In the genomic region with DNA sequence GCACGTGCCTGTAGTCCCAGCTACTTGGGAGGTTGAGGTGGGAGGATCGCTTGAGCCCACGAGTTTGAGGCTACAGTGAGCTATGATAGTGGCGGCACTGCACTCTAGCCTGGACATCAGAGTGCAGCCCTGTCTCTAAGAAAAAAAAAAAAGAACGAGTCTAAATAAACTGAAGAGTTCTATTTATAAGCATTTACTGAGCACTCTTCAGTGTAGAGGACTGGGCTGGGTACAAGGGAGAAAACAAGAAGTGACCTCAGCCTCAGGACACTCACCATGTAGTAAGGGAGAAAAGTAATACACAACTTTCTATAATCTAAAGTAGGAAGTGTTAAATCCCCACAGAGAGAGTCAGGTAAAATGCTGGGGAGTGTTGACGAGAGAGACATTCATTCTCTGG, we compare ENCODE assay signal across 1 cellular context.
TF ChIP-seq lines count a peak whose summit lies in the region.

No MANE protein-coding gene starts in this region.

TF ChIP-seq in K562, 482 proteins besides CTCF, POLR2A, EP300 and RAD21:
- TF ChIP-seq, protein P1, sequence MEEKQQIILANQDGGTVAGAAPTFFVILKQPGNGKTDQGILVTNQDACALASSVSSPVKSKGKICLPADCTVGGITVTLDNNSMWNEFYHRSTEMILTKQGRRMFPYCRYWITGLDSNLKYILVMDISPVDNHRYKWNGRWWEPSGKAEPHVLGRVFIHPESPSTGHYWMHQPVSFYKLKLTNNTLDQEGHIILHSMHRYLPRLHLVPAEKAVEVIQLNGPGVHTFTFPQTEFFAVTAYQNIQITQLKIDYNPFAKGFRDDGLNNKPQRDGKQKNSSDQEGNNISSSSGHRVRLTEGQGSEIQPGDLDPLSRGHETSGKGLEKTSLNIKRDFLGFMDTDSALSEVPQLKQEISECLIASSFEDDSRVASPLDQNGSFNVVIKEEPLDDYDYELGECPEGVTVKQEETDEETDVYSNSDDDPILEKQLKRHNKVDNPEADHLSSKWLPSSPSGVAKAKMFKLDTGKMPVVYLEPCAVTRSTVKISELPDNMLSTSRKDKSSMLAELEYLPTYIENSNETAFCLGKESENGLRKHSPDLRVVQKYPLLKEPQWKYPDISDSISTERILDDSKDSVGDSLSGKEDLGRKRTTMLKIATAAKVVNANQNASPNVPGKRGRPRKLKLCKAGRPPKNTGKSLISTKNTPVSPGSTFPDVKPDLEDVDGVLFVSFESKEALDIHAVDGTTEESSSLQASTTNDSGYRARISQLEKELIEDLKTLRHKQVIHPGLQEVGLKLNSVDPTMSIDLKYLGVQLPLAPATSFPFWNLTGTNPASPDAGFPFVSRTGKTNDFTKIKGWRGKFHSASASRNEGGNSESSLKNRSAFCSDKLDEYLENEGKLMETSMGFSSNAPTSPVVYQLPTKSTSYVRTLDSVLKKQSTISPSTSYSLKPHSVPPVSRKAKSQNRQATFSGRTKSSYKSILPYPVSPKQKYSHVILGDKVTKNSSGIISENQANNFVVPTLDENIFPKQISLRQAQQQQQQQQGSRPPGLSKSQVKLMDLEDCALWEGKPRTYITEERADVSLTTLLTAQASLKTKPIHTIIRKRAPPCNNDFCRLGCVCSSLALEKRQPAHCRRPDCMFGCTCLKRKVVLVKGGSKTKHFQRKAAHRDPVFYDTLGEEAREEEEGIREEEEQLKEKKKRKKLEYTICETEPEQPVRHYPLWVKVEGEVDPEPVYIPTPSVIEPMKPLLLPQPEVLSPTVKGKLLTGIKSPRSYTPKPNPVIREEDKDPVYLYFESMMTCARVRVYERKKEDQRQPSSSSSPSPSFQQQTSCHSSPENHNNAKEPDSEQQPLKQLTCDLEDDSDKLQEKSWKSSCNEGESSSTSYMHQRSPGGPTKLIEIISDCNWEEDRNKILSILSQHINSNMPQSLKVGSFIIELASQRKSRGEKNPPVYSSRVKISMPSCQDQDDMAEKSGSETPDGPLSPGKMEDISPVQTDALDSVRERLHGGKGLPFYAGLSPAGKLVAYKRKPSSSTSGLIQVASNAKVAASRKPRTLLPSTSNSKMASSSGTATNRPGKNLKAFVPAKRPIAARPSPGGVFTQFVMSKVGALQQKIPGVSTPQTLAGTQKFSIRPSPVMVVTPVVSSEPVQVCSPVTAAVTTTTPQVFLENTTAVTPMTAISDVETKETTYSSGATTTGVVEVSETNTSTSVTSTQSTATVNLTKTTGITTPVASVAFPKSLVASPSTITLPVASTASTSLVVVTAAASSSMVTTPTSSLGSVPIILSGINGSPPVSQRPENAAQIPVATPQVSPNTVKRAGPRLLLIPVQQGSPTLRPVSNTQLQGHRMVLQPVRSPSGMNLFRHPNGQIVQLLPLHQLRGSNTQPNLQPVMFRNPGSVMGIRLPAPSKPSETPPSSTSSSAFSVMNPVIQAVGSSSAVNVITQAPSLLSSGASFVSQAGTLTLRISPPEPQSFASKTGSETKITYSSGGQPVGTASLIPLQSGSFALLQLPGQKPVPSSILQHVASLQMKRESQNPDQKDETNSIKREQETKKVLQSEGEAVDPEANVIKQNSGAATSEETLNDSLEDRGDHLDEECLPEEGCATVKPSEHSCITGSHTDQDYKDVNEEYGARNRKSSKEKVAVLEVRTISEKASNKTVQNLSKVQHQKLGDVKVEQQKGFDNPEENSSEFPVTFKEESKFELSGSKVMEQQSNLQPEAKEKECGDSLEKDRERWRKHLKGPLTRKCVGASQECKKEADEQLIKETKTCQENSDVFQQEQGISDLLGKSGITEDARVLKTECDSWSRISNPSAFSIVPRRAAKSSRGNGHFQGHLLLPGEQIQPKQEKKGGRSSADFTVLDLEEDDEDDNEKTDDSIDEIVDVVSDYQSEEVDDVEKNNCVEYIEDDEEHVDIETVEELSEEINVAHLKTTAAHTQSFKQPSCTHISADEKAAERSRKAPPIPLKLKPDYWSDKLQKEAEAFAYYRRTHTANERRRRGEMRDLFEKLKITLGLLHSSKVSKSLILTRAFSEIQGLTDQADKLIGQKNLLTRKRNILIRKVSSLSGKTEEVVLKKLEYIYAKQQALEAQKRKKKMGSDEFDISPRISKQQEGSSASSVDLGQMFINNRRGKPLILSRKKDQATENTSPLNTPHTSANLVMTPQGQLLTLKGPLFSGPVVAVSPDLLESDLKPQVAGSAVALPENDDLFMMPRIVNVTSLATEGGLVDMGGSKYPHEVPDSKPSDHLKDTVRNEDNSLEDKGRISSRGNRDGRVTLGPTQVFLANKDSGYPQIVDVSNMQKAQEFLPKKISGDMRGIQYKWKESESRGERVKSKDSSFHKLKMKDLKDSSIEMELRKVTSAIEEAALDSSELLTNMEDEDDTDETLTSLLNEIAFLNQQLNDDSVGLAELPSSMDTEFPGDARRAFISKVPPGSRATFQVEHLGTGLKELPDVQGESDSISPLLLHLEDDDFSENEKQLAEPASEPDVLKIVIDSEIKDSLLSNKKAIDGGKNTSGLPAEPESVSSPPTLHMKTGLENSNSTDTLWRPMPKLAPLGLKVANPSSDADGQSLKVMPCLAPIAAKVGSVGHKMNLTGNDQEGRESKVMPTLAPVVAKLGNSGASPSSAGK (IDR thresholded peaks at IDR 0.05) = peak; percentile 13
- TF ChIP-seq BHLHE40 (IDR thresholded peaks at IDR 0.05; ENCODE audit: low read length) = peak; percentile 33; the same call in 1 of the 2 replicates
- TF ChIP-seq MYC (IDR thresholded peaks at IDR 0.05; ENCODE audit: low read depth, low read length) = 0 out of 2 replicates have a peak, but pooled peaks have one; percentile 20
- TF ChIP-seq MYC (CRISPR knock-in tag; IDR thresholded peaks at IDR 0.05; ENCODE audit: borderline replicate concordance, low read depth) = no peak
- peak; percentile 11; the same call in 1 of the 2 replicates for TF ChIP-seq CXXC5 (CRISPR knock-in tag; IDR thresholded peaks at IDR 0.05)
- TF ChIP-seq MLLT1 (IDR thresholded peaks at IDR 0.05) = no peak
- 0 out of 2 replicates have a peak, but pooled peaks have one; percentile 38 for TF ChIP-seq ERF (CRISPR knock-in tag; IDR thresholded peaks at IDR 0.05)
- no peak for TF ChIP-seq ZNF263 (CRISPR knock-in tag; IDR thresholded peaks at IDR 0.05; ENCODE audit: borderline replicate concordance)
- TF ChIP-seq REST (CRISPR knock-in tag; IDR thresholded peaks at IDR 0.05; ENCODE audit: low read depth) = no peak
